1 cellular context compared by ENCODE assay signal in the genomic region with DNA sequence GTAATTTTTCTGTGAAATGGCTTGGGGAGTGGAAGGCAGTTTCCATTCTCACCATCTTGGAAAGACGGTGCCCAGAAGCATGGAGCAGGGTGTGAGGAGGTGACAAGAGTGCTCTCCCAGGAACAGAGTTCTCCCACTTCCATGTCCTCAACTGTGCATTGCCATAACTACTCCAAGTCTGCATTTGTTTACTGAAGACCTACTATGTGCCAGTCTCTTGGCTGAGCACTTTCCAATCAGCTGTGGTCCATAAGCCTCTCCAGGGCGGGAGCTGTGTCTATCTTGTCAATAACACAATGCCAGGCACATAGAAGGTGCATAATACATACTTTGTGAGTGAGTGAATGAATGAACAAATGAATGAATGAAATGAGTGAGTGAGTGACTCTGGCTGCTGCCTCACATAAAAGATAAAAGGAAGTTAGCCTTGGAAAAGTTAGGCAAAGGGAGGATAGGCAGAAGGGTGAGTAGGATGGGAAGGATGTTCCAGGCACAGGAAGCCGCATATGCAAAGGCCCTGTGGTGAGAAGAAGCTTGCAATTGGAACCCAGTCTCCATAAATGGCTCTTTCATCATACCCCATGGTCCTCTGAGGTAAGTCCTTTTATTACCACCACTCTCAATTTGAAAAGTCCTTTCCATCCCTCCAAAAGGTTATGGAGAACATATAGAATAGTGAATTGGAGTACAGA.
TF ChIP-seq lines count a peak whose summit lies in the region.

No MANE protein-coding gene starts in this region.

TF ChIP-seq in HepG2, 621 proteins besides CTCF, POLR2A, EP300 and RAD21:
- TF ChIP-seq ZKSCAN1 (IDR thresholded peaks at IDR 0.05; ENCODE audit: low read length) (peak; percentile 77), MTA1 (CRISPR knock-in tag; IDR thresholded peaks at IDR 0.05; ENCODE audit: borderline replicate concordance) (no peak)
